In genomic region chr11:65573391-65574146, GRCh38 we compare ENCODE assay signal across 8 cellular contexts. TPM values are rescaled to one million over a fixed set of nuclear protein-coding genes. Genes with fewer than 3 reads are reported as not detected.
DNase-seq lines count a peak whose midpoint lies in the region; ATAC-seq and TF ChIP-seq lines count a peak whose summit lies in the region.

No MANE protein-coding gene starts in this region.

- H3K4me3 ChIP-seq in right lobe of liver (peak overlapping the region; percentile 53 to 70 (median 55)), tibial artery (peak overlapping the region; percentile 94 to 96)

- peaks cover 54% of the 10 kb centered on the region for H3K4me1 Mint-ChIP-seq in activated CD8-positive, alpha-beta memory T cell treated with anti-CD3 and anti-CD28 coated beads, Interleukin-2, amount 10 ng/mL, durations not matched to agents 7 days and 5 days

- H3K27ac Mint-ChIP-seq in activated CD8-positive, alpha-beta memory T cell treated with anti-CD3 and anti-CD28 coated beads, Interleukin-2, amount 10 ng/mL, durations not matched to agents 7 days and 5 days, result peak overlapping the region; percentile 84

- no peak for TF ChIP-seq POLR2A in right lobe of liver (IDR thresholded peaks at IDR 0.05)

- TF ChIP-seq CTCF in right lobe of liver (IDR thresholded peaks at IDR 0.05), result no peak
- no peak for TF ChIP-seq CTCF in tibial artery (IDR thresholded peaks at IDR 0.05)

- H3K9me3 Mint-ChIP-seq in activated CD8-positive, alpha-beta memory T cell treated with anti-CD3 and anti-CD28 coated beads, Interleukin-2, amount 10 ng/mL, durations not matched to agents 7 days and 5 days (ENCODE audit: low read depth), result no peaks in the 10 kb centered on the region

- H3K27me3 Mint-ChIP-seq in activated CD8-positive, alpha-beta memory T cell treated with anti-CD3 and anti-CD28 coated beads, Interleukin-2, amount 10 ng/mL, durations not matched to agents 7 days and 5 days, result no peaks in the 10 kb centered on the region

- 19% methylated on average over 15 of the region's 25 CpGs for WGBS in right lobe of liver (ENCODE audit: insufficient coverage, low coverage, low lambda C conversion rate, missing lambda C conversion rate)

- DNase-seq in activated CD8-positive, alpha-beta memory T cell treated with anti-CD3 and anti-CD28 coated beads, Interleukin-2, amount 10 ng/mL, durations not matched to agents 7 days and 5 days, result peak; percentile 64
- DNase-seq in activated CD8-positive, alpha-beta memory T cell treated with anti-CD3 and anti-CD28 coated beads, Interleukin-2, amount 50 U/mL, for 48 hours, result no peak
- peak in 2 of 3 donors; percentile 55 to 73 for DNase-seq in right lobe of liver
- DNase-seq in tibial artery, result no peak
- no peak for DNase-seq in LoVo (ENCODE audit: low spot score)
- no peak for DNase-seq in hepatic stellate cell (ENCODE audit: low spot score)
- no peak for DNase-seq in NCI-H446 treated with DMSO at 0.1 percent for 48 hours (lab: John Stamatoyannopoulos, UW)

- peaks cover 12% of the 10 kb centered on the region for H3K36me3 Mint-ChIP-seq in activated CD8-positive, alpha-beta memory T cell treated with anti-CD3 and anti-CD28 coated beads, Interleukin-2, amount 10 ng/mL, durations not matched to agents 7 days and 5 days

- H3K4me3 Mint-ChIP-seq in activated CD8-positive, alpha-beta memory T cell treated with anti-CD3 and anti-CD28 coated beads, Interleukin-2, amount 10 ng/mL, durations not matched to agents 7 days and 5 days, result peak overlapping the region; percentile 84

- peaks cover 0 to 57% (median 19%) of the 10 kb centered on the region in 4 donors for H3K4me1 ChIP-seq in right lobe of liver
- H3K4me1 ChIP-seq in tibial artery, result peaks cover 0 to 75% (median 56%) of the 10 kb centered on the region in 4 donors

- no peak for ATAC-seq in activated CD8-positive, alpha-beta memory T cell treated with anti-CD3 and anti-CD28 coated beads, Interleukin-2, amount 10 ng/mL, durations not matched to agents 7 days and 5 days
- no peak for ATAC-seq in right lobe of liver

- H3K27me3 ChIP-seq in right lobe of liver (no peaks in the 10 kb centered on the region), tibial artery (no peaks in the 10 kb centered on the region)

- CTCF ChIA-PET in activated CD8-positive, alpha-beta memory T cell treated with anti-CD3 and anti-CD28 coated beads, Interleukin-2, amount 10 ng/mL, durations not matched to agents 7 days and 5 days (lab: Charles Lee), result interaction anchor here (0.9 to 16.3 kb wide), 13 partner anchors 8 to 80 kb away, joined by 3 to 388 read pairs (median 6); partner anchors contain the start of genes KCNK7, LTBP3, PCNX3 and SIPA1

- no peaks in the 10 kb centered on the region for H3K36me3 ChIP-seq in right lobe of liver
- H3K36me3 ChIP-seq in tibial artery, result peaks cover 0 to 6% (median 5%) of the 10 kb centered on the region in 3 donors

- H3K27ac ChIP-seq in angular gyrus (ENCODE audit: low read depth, low read length), result peak overlapping the region; percentile 78
- peak overlapping the region in 2 of 3 donors; percentile 67 to 68 for H3K27ac ChIP-seq in right lobe of liver
- H3K27ac ChIP-seq in tibial artery, result peak overlapping the region; percentile 93 to 98

- intact Hi-C loops in right lobe of liver (cut with DNase I), result loop anchor here in 1 of 2 donors (5.0 kb wide), 1 partner anchor 36 kb away; no protein-coding TSS in a partner anchor
- intact Hi-C loops in tibial artery (cut with DNase I; ENCODE audit: low total_unique reads), result no loop called here

- H3K9me3 ChIP-seq in right lobe of liver (no peaks in the 10 kb centered on the region), tibial artery (no peaks in the 10 kb centered on the region)

RNA-seq across cellular contexts. Expression of gene FAM89B, which starts 1.2 kb away (rescaled TPM):
- total RNA-seq in activated CD8-positive, alpha-beta memory T cell treated with anti-CD3 and anti-CD28 coated beads, Interleukin-2, amount 10 ng/mL, durations not matched to agents 7 days and 5 days, result 10 to 100 TPM; 36.6 to 54.2 TPM
- 10 to 100 TPM; 12.8 to 20.6 (median 14.6) TPM for total RNA-seq in right lobe of liver

RNA-seq across cellular contexts. Expression of gene EHBP1L1, which starts 2.3 kb away (rescaled TPM):
- 100 to 1,000 TPM; 138 to 140 TPM for total RNA-seq in activated CD8-positive, alpha-beta memory T cell treated with anti-CD3 and anti-CD28 coated beads, Interleukin-2, amount 10 ng/mL, durations not matched to agents 7 days and 5 days
- total RNA-seq in right lobe of liver, result 10 to 100 TPM; 10.0 to 29.9 (median 13.7) TPM

RNA-seq across cellular contexts. Expression of gene ZNRD2, which starts 3.3 kb away (rescaled TPM):
- total RNA-seq in activated CD8-positive, alpha-beta memory T cell treated with anti-CD3 and anti-CD28 coated beads, Interleukin-2, amount 10 ng/mL, durations not matched to agents 7 days and 5 days, result 10 to 100 TPM; 42.1 to 45.5 TPM
- total RNA-seq in right lobe of liver, result 10 to 100 TPM; 11.6 to 43.2 (median 16.5) TPM

RNA-seq across cellular contexts. Expression of gene LTBP3, which starts 15.4 kb away (rescaled TPM):
- total RNA-seq in activated CD8-positive, alpha-beta memory T cell treated with anti-CD3 and anti-CD28 coated beads, Interleukin-2, amount 10 ng/mL, durations not matched to agents 7 days and 5 days, result 10 to 100 TPM; 46.2 to 46.8 TPM
- 10 to 100 TPM; 26.6 to 94.1 (median 46.8) TPM for total RNA-seq in right lobe of liver

RNA-seq across cellular contexts. Expression of gene KCNK7, which starts 22.0 kb away (rescaled TPM):
- total RNA-seq in activated CD8-positive, alpha-beta memory T cell treated with anti-CD3 and anti-CD28 coated beads, Interleukin-2, amount 10 ng/mL, durations not matched to agents 7 days and 5 days, result 1 to 10 TPM in 1 of 2 experiments, under 1 TPM in 1; 0.80 to 1.1 TPM
- under 1 TPM in 1 of 6 experiments, not detected in 5; 0.31 TPM for total RNA-seq in right lobe of liver

Comparison
In these comparisons a context has a peak if more than half of its experiments do, and no peak if none do; other contexts are left out.
1. DNase-seq: peak in activated CD8-positive, alpha-beta memory T cell treated with anti-CD3 and anti-CD28 coated beads, Interleukin-2, amount 10 ng/mL, durations not matched to agents 7 days and 5 days (single experiment) and right lobe of liver (2 of 3); none in activated CD8-positive, alpha-beta memory T cell treated with anti-CD3 and anti-CD28 coated beads, Interleukin-2, amount 50 U/mL, for 48 hours (single experiment), tibial artery (0 of 2), LoVo (single experiment), hepatic stellate cell (single experiment) and NCI-H446 treated with DMSO at 0.1 percent for 48 hours (single experiment).
2. RNA of gene EHBP1L1, which starts 2.3 kb away (total RNA-seq): 138 to 140 TPM in activated CD8-positive, alpha-beta memory T cell treated with anti-CD3 and anti-CD28 coated beads, Interleukin-2, amount 10 ng/mL, durations not matched to agents 7 days and 5 days; 10.0 to 29.9 TPM in right lobe of liver; every median in the first group is over 4 times any median in the second.
3. Peak in every context shown above with its lines, with median percentiles within 50 percentile points of each other: H3K27ac ChIP-seq.